ENCODE assay signal across 8 cellular contexts in genomic region chr4:37825501-37825900, GRCh38. TPM values are rescaled to one million over a fixed set of nuclear protein-coding genes. Genes with fewer than 3 reads are reported as not detected.
DNase-seq lines count a peak whose midpoint lies in the region; ATAC-seq and TF ChIP-seq lines count a peak whose summit lies in the region.
"Not testable (repeated sequence)": the region's sequence is repeated elsewhere in the genome, so short reads cannot be mapped to it uniquely, and the experiment has no call there.

No MANE protein-coding gene starts in this region.

- not testable (repeated sequence) for H3K9me3 ChIP-seq in CD4-positive, CD25-positive, alpha-beta regulatory T cell (ENCODE audit: control insufficient read depth in 2 of 2, low read length in 2 of 2); esophagus muscularis mucosa; left lung; osteoblast (ENCODE audit: low read depth, low read length); thymus (ENCODE audit: control insufficient read depth)

- peak overlapping the region; percentile 55 for H2AFZ ChIP-seq in KMS-11 (ENCODE audit: low read depth)
- peak overlapping the region; percentile 95 for H2AFZ ChIP-seq in osteoblast (ENCODE audit: low read length)

- peak overlapping the region; percentile 99 for H3K4me3 ChIP-seq in CD4-positive, CD25-positive, alpha-beta regulatory T cell (ENCODE audit: low read depth, low read length)
- not testable (repeated sequence) for H3K4me3 ChIP-seq in KMS-11 (IDR thresholded peaks at IDR 0.05; ENCODE audit: insufficient read depth, low read depth, low read length)
- H3K4me3 ChIP-seq in astrocyte of the spinal cord (ENCODE audit: low read depth, low read length) (peak overlapping the region; percentile 79), esophagus muscularis mucosa (peak overlapping the region; percentile 68 to 90 (median 87)), left lung (peak overlapping the region; percentile 73 to 94), osteoblast (ENCODE audit: insufficient read depth, low read length) (peak overlapping the region; percentile 92), thymus (ENCODE audit: low read length) (peak overlapping the region; percentile 90)

- peak overlapping the region; percentile 95 to 100 (median 98) for H3K4me3 Mint-ChIP-seq in CD4-positive, CD25-positive, alpha-beta regulatory T cell

- DNase-seq in CD4-positive, CD25-positive, alpha-beta regulatory T cell; esophagus muscularis mucosa (ENCODE audit: extremely low spot score); left lung; osteoblast (ENCODE audit: insufficient read length, low spot score, missing footprints): not testable (repeated sequence)
- peak; percentile 11 for DNase-seq in astrocyte of the spinal cord (ENCODE audit: low read depth, low spot score)

- H3K27me3 ChIP-seq in CD4-positive, CD25-positive, alpha-beta regulatory T cell (ENCODE audit: control insufficient read depth, insufficient read depth, low read length); KMS-11 (ENCODE audit: insufficient read depth, low read depth); esophagus muscularis mucosa; left lung; osteoblast (ENCODE audit: insufficient read depth, low read length); thymus (ENCODE audit: control insufficient read depth, insufficient read depth): not testable (repeated sequence)

- H3K4me2 ChIP-seq in KMS-11 (peak overlapping the region; percentile 82), osteoblast (ENCODE audit: insufficient read depth, low read length) (peak overlapping the region; percentile 99)

- peaks cover 10% of the 10 kb centered on the region for H3K36me3 Mint-ChIP-seq in CD4-positive, CD25-positive, alpha-beta regulatory T cell

- H3K9ac ChIP-seq in KMS-11 = peak overlapping the region; percentile 69; the same call in 1 of the 2 replicates

- peaks cover 13 to 55% (median 36%) of the 10 kb centered on the region in 4 donors for H3K4me1 Mint-ChIP-seq in CD4-positive, CD25-positive, alpha-beta regulatory T cell

- H3K4me1 ChIP-seq in CD4-positive, CD25-positive, alpha-beta regulatory T cell (ENCODE audit: control insufficient read depth, insufficient read depth, low read length, poor library complexity, severe bottlenecking) = peaks cover 24% of the 10 kb centered on the region
- H3K4me1 ChIP-seq in KMS-11 (ENCODE audit: low read depth, poor library complexity, severe bottlenecking); thymus (ENCODE audit: control insufficient read depth, insufficient read depth, low read length): not testable (repeated sequence)
- H3K4me1 ChIP-seq in esophagus muscularis mucosa (peaks cover 18 to 37% (median 27%) of the 10 kb centered on the region in 4 donors), left lung (peaks cover 8 to 22% of the 10 kb centered on the region in 2 donors), osteoblast (ENCODE audit: insufficient read depth, low read length) (peaks cover 16% of the 10 kb centered on the region)

- TF ChIP-seq CTCF in KMS-11 (conservative IDR thresholded peaks at IDR 0.05; ENCODE audit: low read depth, low read length); astrocyte of the spinal cord (IDR thresholded peaks at IDR 0.05; ENCODE audit: low read depth, low read length); left lung (IDR thresholded peaks at IDR 0.05); osteoblast (IDR thresholded peaks at IDR 0.05; ENCODE audit: extremely low read depth, low read depth, low read length): not testable (repeated sequence)
- TF ChIP-seq CTCF in VCaP (conservative IDR thresholded peaks at IDR 0.05) = peak; percentile 38
- TF ChIP-seq CTCF in esophagus muscularis mucosa (IDR thresholded peaks at IDR 0.05) = peak in 2 of 3 experiments; percentile 19 to 20

- H4K20me1 ChIP-seq in KMS-11 (ENCODE audit: insufficient read depth); osteoblast (ENCODE audit: insufficient read depth, low read length): not testable (repeated sequence)

- H3K79me2 ChIP-seq in KMS-11 (ENCODE audit: insufficient read depth, low read depth) = not testable (repeated sequence)
- H3K79me2 ChIP-seq in osteoblast (ENCODE audit: insufficient read depth, low read length) = peaks cover 28% of the 10 kb centered on the region

- TF ChIP-seq EP300 in esophagus muscularis mucosa (IDR thresholded peaks at IDR 0.05) = not testable (repeated sequence)

- H3K27ac ChIP-seq in CD4-positive, CD25-positive, alpha-beta regulatory T cell (ENCODE audit: insufficient read depth, low read length, poor library complexity, severe bottlenecking); KMS-11; thymus (ENCODE audit: low read depth): not testable (repeated sequence)
- H3K27ac ChIP-seq in VCaP (peak overlapping the region; percentile 80), esophagus muscularis mucosa (replicated peaks in 1 of 4) (peak overlapping the region; percentile 83 to 92 (median 90)), left lung (peak overlapping the region; percentile 81 to 85), osteoblast (ENCODE audit: low read depth, low read length) (peak overlapping the region; percentile 82)

- not testable (repeated sequence) for H3K36me3 ChIP-seq in CD4-positive, CD25-positive, alpha-beta regulatory T cell (ENCODE audit: control insufficient read depth, insufficient read depth, low read length); KMS-11 (ENCODE audit: insufficient read depth); esophagus muscularis mucosa; left lung; osteoblast (ENCODE audit: insufficient read depth, low read length); thymus (ENCODE audit: control insufficient read depth, insufficient read depth)

- ATAC-seq in CD4-positive, CD25-positive, alpha-beta regulatory T cell (ENCODE audit: low read depth in 2 of 2); left lung: not testable (repeated sequence)

- not testable (repeated sequence) for H3K27me3 Mint-ChIP-seq in CD4-positive, CD25-positive, alpha-beta regulatory T cell

- not testable (repeated sequence) for TF ChIP-seq POLR2A in esophagus muscularis mucosa (IDR thresholded peaks at IDR 0.05; ENCODE audit: low read depth)

- H3K9me3 Mint-ChIP-seq in CD4-positive, CD25-positive, alpha-beta regulatory T cell = not testable (repeated sequence)

- in situ Hi-C loops in astrocyte of the spinal cord (cut with HindIII; ENCODE audit: low sequenced_read_pairs) = not testable (repeated sequence)

- intact Hi-C loops in esophagus muscularis mucosa (cut with DNase I) = loop anchor here (5.0 to 10.0 kb wide), 4 partner anchors 47 to 152 kb away; partner anchors contain the start of gene RELL1
- intact Hi-C loops in left lung (cut with DNase I) = not testable (repeated sequence)

- WGBS in esophagus muscularis mucosa = 4% methylated on average over 9 of the region's 9 CpGs
- WGBS in thymus = 8% methylated on average over 9 of the region's 9 CpGs

- peak overlapping the region; percentile 92 to 96 (median 92) for H3K27ac Mint-ChIP-seq in CD4-positive, CD25-positive, alpha-beta regulatory T cell

RNA-seq across cellular contexts. Expression of gene PGM2, which starts 1.0 kb away (rescaled TPM):
- total RNA-seq in CD4-positive, CD25-positive, alpha-beta regulatory T cell = 22.1 TPM
- polyA plus RNA-seq in CD4-positive, CD25-positive, alpha-beta regulatory T cell = 10 to 100 TPM; 20.5 to 29.5 (median 24.4) TPM
- total RNA-seq in esophagus muscularis mucosa = 10 to 100 TPM; 17.4 to 19.2 (median 18.8) TPM
- total RNA-seq in left lung = 10 to 100 TPM; 23.0 to 27.9 TPM
- 17.1 and 20.3 TPM in 2 replicates for total RNA-seq in osteoblast
- polyA plus RNA-seq in thymus = 20.5 TPM
